ENCODE assay signal across 11 cellular contexts in the genomic region with DNA sequence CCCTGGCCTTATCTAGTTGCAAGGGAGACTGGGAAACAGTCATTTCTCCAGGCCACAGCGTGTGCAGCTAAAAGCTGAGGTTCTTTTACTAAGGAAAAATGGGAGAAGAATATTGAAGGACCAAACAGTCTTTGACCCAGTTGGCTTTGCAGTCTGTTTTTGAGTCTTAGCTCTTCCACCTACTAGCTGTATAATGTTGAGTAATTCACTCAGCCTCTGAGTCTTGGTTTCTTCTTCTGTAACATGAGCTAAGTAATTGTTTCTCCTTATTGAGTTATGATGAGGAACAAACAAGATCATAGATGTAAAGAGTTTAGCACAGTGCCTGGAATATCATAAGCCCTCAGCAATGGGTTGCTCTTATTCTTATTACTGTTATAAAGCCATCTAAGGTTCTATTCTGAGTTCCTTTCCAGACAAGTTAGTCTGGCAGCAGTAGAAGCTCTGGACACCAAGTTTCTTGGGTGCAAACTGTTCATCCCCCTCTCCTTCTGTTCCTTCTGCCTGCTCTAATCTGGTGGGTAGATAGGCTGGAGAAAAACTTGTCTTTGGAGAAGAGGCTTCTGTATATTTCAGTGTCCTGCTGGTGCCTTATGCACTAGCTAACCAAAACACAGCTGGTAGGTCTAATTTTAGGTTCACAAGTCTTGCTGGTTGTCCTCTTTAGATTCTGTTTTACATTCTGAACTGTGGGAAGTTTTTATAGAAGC. TPM values are rescaled to one million over a fixed set of nuclear protein-coding genes. Genes with fewer than 3 reads are reported as not detected.
DNase-seq lines count a peak whose midpoint lies in the region; ATAC-seq and TF ChIP-seq lines count a peak whose summit lies in the region.
"Had no signal": no experiment of that assay in that cellular context is flagged by ENCODE, and none has a peak within 500 bp of the region (broad histone marks: within the 10 kb centered on the region; RNA-seq: fewer than 3 reads in every experiment).

No MANE protein-coding gene starts in this region.

- TF ChIP-seq CTCF in mucosa of descending colon (IDR thresholded peaks at IDR 0.05) (no peak), BE2C (IDR thresholded peaks at IDR 0.05; ENCODE audit: low read depth, low read length) (no peak)

- intact Hi-C loops in mucosa of descending colon (cut with DNase I, micrococcal nuclease), result no loop called here

- H3K9me3 Mint-ChIP-seq in activated T-helper 17 cell treated with anti-CD3 and anti-CD28 coated beads, Interleukin-2, amount 50 U/mL, for 72 hours, result no peaks in the 10 kb centered on the region
- H3K9me3 Mint-ChIP-seq: effector memory CD8-positive, alpha-beta T cell; immature natural killer cell had no signal

- no peaks in the 10 kb centered on the region for H3K27me3 Mint-ChIP-seq in activated T-helper 17 cell treated with anti-CD3 and anti-CD28 coated beads, Interleukin-2, amount 50 U/mL, for 72 hours
- H3K27me3 Mint-ChIP-seq: effector memory CD8-positive, alpha-beta T cell had no signal

- H3K4me3 ChIP-seq in mucosa of descending colon, result no peak overlapping the region
- no peak overlapping the region for H3K4me3 ChIP-seq in BE2C (ENCODE audit: low read depth, low read length)

- H3K27ac Mint-ChIP-seq in activated T-helper 17 cell treated with anti-CD3 and anti-CD28 coated beads, Interleukin-2, amount 50 U/mL, for 72 hours, result peak overlapping the region; percentile 16

- H3K9me3 ChIP-seq in mucosa of descending colon, result no peaks in the 10 kb centered on the region
- no peaks in the 10 kb centered on the region for H3K9me3 ChIP-seq in BE2C

- H3K4me3 Mint-ChIP-seq in activated T-helper 17 cell treated with anti-CD3 and anti-CD28 coated beads, Interleukin-2, amount 50 U/mL, for 72 hours, result no peak overlapping the region
- H3K4me3 Mint-ChIP-seq: effector memory CD8-positive, alpha-beta T cell; immature natural killer cell had no signal

- DNase-seq in HCEC 1CT, result peak; percentile 16
- DNase-seq in mucosa of descending colon, result no peak
- DNase-seq in BE2C, result no peak
- no peak for DNase-seq in NCI-H2196 treated with DMSO at 0.1 percent for 48 hours (lab: John Stamatoyannopoulos, UW; ENCODE audit: unreplicated experiment)
- DNase-seq in stimulated activated naive CD8-positive, alpha-beta T cell treated with anti-CD3 and anti-CD28 coated beads, Interleukin-15, Interleukin-2, amounts not matched to agents 100 U/mL and 50 U/mL, for 24 hours, result no peak
- DNase-seq in NCI-H2227 (lab: John Stamatoyannopoulos, UW; ENCODE audit: unreplicated experiment), result no peak
- DNase-seq: activated effector memory CD4-positive, alpha-beta T cell treated with anti-CD3 and anti-CD28 coated beads, Interleukin-2, amount 50 U/mL, for 16 hours; effector memory CD8-positive, alpha-beta T cell; immature natural killer cell had no signal

- H3K36me3 ChIP-seq in mucosa of descending colon (ENCODE audit: low read depth) (no peaks in the 10 kb centered on the region), BE2C (no peaks in the 10 kb centered on the region)

- no peaks in the 10 kb centered on the region for H3K27me3 ChIP-seq in BE2C

- H3K4me1 ChIP-seq in mucosa of descending colon (ENCODE audit: low read depth) (peaks cover 13% of the 10 kb centered on the region), BE2C (no peaks in the 10 kb centered on the region)

- ATAC-seq in GM18498 (IDR thresholded peaks at IDR 0.05; ENCODE audit: unreplicated experiment), result peak; percentile 73
- ATAC-seq in activated T-helper 17 cell treated with anti-CD3 and anti-CD28 coated beads, Interleukin-2, amount 50 U/mL, for 72 hours (replicated peaks), result no peak
- ATAC-seq in mucosa of descending colon, result peak; percentile 8
- no peak for ATAC-seq in stimulated activated naive CD8-positive, alpha-beta T cell treated with anti-CD3 and anti-CD28 coated beads, Interleukin-15, Interleukin-2, amounts not matched to agents 100 U/mL and 50 U/mL, for 24 hours
- ATAC-seq: effector memory CD8-positive, alpha-beta T cell had no signal

- peaks cover 47% of the 10 kb centered on the region for H3K4me1 Mint-ChIP-seq in activated T-helper 17 cell treated with anti-CD3 and anti-CD28 coated beads, Interleukin-2, amount 50 U/mL, for 72 hours

- H3K36me3 Mint-ChIP-seq in activated T-helper 17 cell treated with anti-CD3 and anti-CD28 coated beads, Interleukin-2, amount 50 U/mL, for 72 hours (ENCODE audit: low read depth), result peaks cover 6% of the 10 kb centered on the region
- H3K36me3 Mint-ChIP-seq: immature natural killer cell had no signal

RNA-seq across cellular contexts. Expression of gene TRIM44, which starts 13.5 kb away (rescaled TPM):
- total RNA-seq in activated T-helper 17 cell treated with anti-CD3 and anti-CD28 coated beads, Interleukin-2, amount 50 U/mL, for 72 hours, result 10 to 100 TPM; 14.3 to 17.7 TPM
- 10 to 100 TPM; 43.0 to 83.6 (median 43.9) TPM for total RNA-seq in mucosa of descending colon
- 16.1 TPM for polyA plus RNA-seq in BE2C (2012; ENCODE audit: insufficient read depth, insufficient read length, low read depth)

RNA-seq across cellular contexts. Expression of gene FJX1, which starts 57.8 kb away (rescaled TPM):
- total RNA-seq in activated T-helper 17 cell treated with anti-CD3 and anti-CD28 coated beads, Interleukin-2, amount 50 U/mL, for 72 hours, result under 1 TPM; 0.21 to 0.48 TPM
- 1 to 10 TPM in 1 of 3 donors, under 1 TPM in 2; 0.36 to 1.7 (median 0.84) TPM for total RNA-seq in mucosa of descending colon
- 14.3 TPM for polyA plus RNA-seq in BE2C (2012; ENCODE audit: insufficient read depth, insufficient read length, low read depth)
- polyA plus RNA-seq: immature natural killer cell had no signal

Comparison
In these comparisons a context has a peak if more than half of its experiments do, and no peak if none do; other contexts are left out.
1. ATAC-seq: peak in GM18498 (single experiment) and mucosa of descending colon (single experiment); none in activated T-helper 17 cell treated with anti-CD3 and anti-CD28 coated beads, Interleukin-2, amount 50 U/mL, for 72 hours (single experiment) and stimulated activated naive CD8-positive, alpha-beta T cell treated with anti-CD3 and anti-CD28 coated beads, Interleukin-15, Interleukin-2, amounts not matched to agents 100 U/mL and 50 U/mL, for 24 hours (single experiment).